Comparison of ENCODE assay signal across 2 cellular contexts in the genomic region with DNA sequence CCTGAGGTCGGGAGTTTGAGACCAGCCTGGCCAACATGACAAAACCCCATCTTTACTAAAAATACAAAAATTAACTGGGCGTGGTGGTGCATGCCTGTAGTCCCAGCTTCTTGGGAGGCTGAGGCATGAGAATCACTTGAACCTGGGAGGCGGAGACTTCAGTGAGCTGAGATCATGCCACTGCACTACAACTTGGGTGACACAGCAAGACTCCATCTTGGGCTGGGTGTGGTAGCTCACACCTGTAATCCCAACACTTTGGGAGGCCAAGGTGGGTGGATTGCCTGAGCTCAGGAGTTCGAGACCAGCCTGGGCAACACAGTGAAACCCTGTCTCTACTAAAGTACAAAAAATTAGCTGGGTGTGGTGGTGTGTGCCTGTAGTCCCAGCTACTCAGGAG. TPM values are rescaled to one million over a fixed set of nuclear protein-coding genes. Genes with fewer than 3 reads are reported as not detected.
"Had no signal": no experiment of that assay in that cellular context is flagged by ENCODE, and none has a peak within 500 bp of the region (broad histone marks: within the 10 kb centered on the region; RNA-seq: fewer than 3 reads in every experiment).

No MANE protein-coding gene starts in this region.

RNA-seq across cellular contexts. Expression of gene CIDEC, which starts 3.8 kb away (rescaled TPM):
- total RNA-seq: G401, GM12878 had no signal
